In genomic region chr5:18281947-18282557, GRCh38 we compare ENCODE assay signal across 7 cellular contexts.
DNase-seq lines count a peak whose midpoint lies in the region; ATAC-seq and TF ChIP-seq lines count a peak whose summit lies in the region.

No MANE protein-coding gene starts in this region.

- H3K36me3 Mint-ChIP-seq in brain (no peaks in the 10 kb centered on the region), mesothelial cell of epicardium (no peaks in the 10 kb centered on the region)

- WGBS in transverse colon (ENCODE audit: low coverage in 1 of 2), 2 donors, result 25 to 34% methylated on average over 3 of the region's 3 CpGs

- peak overlapping the region in 1 of 5 experiments; percentile 71 for H3K27ac Mint-ChIP-seq in brain
- H3K27ac Mint-ChIP-seq in mesothelial cell of epicardium, result no peak overlapping the region

- no peaks in the 10 kb centered on the region for H3K4me1 ChIP-seq in transverse colon

- no peaks in the 10 kb centered on the region for H3K9me3 ChIP-seq in transverse colon

- H3K9me3 Mint-ChIP-seq in brain (peaks cover 0 to 4% (median 0%) of the 10 kb centered on the region in 5 experiments), mesothelial cell of epicardium (peaks cover 4% of the 10 kb centered on the region)

- in situ Hi-C loops in transverse colon (cut with MboI; ENCODE audit: low pct_ligation_motif_present in 1 of 4, low pct_unique_long_range_greater_than_20kb in 1 of 4, low sequenced_read_pairs in 3 of 4), result loop anchor here in 1 of 4 donors (10.0 kb wide), 1 partner anchor 1057 kb away; no protein-coding TSS in a partner anchor

- no peak for TF ChIP-seq POLR2A in transverse colon (IDR thresholded peaks at IDR 0.05)

- intact Hi-C loops in transverse colon (cut with DNase I; ENCODE audit: low total_unique reads), result no loop called here

- no peak for TF ChIP-seq EP300 in transverse colon (IDR thresholded peaks at IDR 0.05; ENCODE audit: low read depth)

- peak; percentile 57 to 73 for TF ChIP-seq CTCF in brain (conservative IDR thresholded peaks at IDR 0.05)
- TF ChIP-seq CTCF in mesothelial cell of epicardium (IDR thresholded peaks at IDR 0.05; ENCODE audit: unreplicated experiment), result peak; percentile 32
- peak in 2 of 5 experiments; percentile 23 to 31 for TF ChIP-seq CTCF in transverse colon (IDR thresholded peaks at IDR 0.05)

- H3K4me3 Mint-ChIP-seq in brain (no peak overlapping the region), mesothelial cell of epicardium (no peak overlapping the region)

- H3K36me3 ChIP-seq in H7 (replicated peaks; ENCODE audit: control insufficient read depth, insufficient read depth, low read length) (no peaks in the 10 kb centered on the region), transverse colon (no peaks in the 10 kb centered on the region)

- no peak overlapping the region for H3K27ac ChIP-seq in transverse colon

- H3K4me1 Mint-ChIP-seq in brain (no peaks in the 10 kb centered on the region), mesothelial cell of epicardium (no peaks in the 10 kb centered on the region)

- H3K27me3 ChIP-seq in H7 (ENCODE audit: control insufficient read depth, insufficient read depth, low read length) (no peaks in the 10 kb centered on the region), transverse colon (no peaks in the 10 kb centered on the region)

- H3K4me3 ChIP-seq in H7 (ENCODE audit: insufficient read depth, low read depth, low read length) (no peak overlapping the region), transverse colon (no peak overlapping the region)

- H3K27me3 Mint-ChIP-seq in brain (no peaks in the 10 kb centered on the region), mesothelial cell of epicardium (ENCODE audit: low read depth) (no peaks in the 10 kb centered on the region)

- DNase-seq in H7, result peak; percentile 10
- peak; percentile 49 for DNase-seq in NCI-H345 (lab: John Stamatoyannopoulos, UW)
- DNase-seq in mesothelial cell of epicardium (ENCODE audit: low spot score in 2 of 2, unreplicated experiment in 2 of 2), result no peak
- no peak for DNase-seq in transverse colon
- DNase-seq in stimulated activated CD4-positive, alpha-beta T cell treated with anti-CD3 and anti-CD28 coated beads, Interleukin-4, amount 100 ng/mL, for 1 hour, result no peak

- ATAC-seq in GM19023 (IDR thresholded peaks at IDR 0.05; ENCODE audit: unreplicated experiment), result no peak

Comparison
In these comparisons a context has a peak if more than half of its experiments do, and no peak if none do; other contexts are left out.
1. DNase-seq: peak in H7 (single experiment) and NCI-H345 (single experiment); none in mesothelial cell of epicardium (0 of 2), transverse colon (single experiment) and stimulated activated CD4-positive, alpha-beta T cell treated with anti-CD3 and anti-CD28 coated beads, Interleukin-4, amount 100 ng/mL, for 1 hour (single experiment).